ENCODE assay signal across 10 cellular contexts in the genomic region with DNA sequence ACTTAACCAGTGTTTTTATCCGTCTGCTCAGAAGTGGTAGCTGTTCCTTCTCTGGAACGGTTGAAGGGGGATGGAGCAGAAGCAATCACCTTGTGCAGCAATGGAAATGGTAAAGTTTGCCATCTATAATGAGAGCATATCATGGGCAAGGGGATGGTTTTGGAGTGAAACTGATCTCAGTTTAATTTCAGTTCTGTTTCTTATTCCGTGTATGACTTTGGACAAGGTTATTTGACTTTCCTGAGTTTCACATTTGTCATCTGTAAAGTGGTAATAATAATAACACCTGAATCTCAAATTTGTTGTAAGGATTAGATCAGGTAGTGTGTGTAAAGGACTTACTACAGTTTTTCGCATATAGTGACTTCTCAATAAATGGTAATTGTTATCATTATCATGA.
DNase-seq lines count a peak whose midpoint lies in the region; ATAC-seq and TF ChIP-seq lines count a peak whose summit lies in the region.
"Had no signal": no experiment of that assay in that cellular context is flagged by ENCODE, and none has a peak within 500 bp of the region (broad histone marks: within the 10 kb centered on the region; RNA-seq: fewer than 3 reads in every experiment).

No MANE protein-coding gene starts in this region.

- H3K4me3 ChIP-seq in esophagus squamous epithelium = no peak overlapping the region
- H3K4me3 ChIP-seq: transverse colon had no signal

- no peak for DNase-seq in esophagus squamous epithelium (lab: John Stamatoyannopoulos, UW)
- no peak for DNase-seq in NCI-H1930 (lab: John Stamatoyannopoulos, UW)
- DNase-seq in NCI-H1105 (lab: John Stamatoyannopoulos, UW) = no peak
- DNase-seq: mammary epithelial cell, transverse colon had no signal

- no peak for TF ChIP-seq CTCF in esophagus squamous epithelium (IDR thresholded peaks at IDR 0.05)

- no peaks in the 10 kb centered on the region for H3K36me3 ChIP-seq in esophagus squamous epithelium
- H3K36me3 ChIP-seq: transverse colon had no signal

- H3K4me1 ChIP-seq in esophagus squamous epithelium = peaks cover 9 to 43% (median 9%) of the 10 kb centered on the region in 3 donors

- TF ChIP-seq POLR2A in esophagus squamous epithelium (IDR thresholded peaks at IDR 0.05) = no peak

- 84 to 90% methylated on average over 4 of the region's 4 CpGs for whole genome bisulfite sequencing in esophagus squamous epithelium, 2 donors

- no peaks in the 10 kb centered on the region for H3K9me3 ChIP-seq in esophagus squamous epithelium
- H3K9me3 ChIP-seq: transverse colon had no signal

- no peak overlapping the region for H3K27ac ChIP-seq in esophagus squamous epithelium
- H3K27ac ChIP-seq: transverse colon had no signal

- ATAC-seq in GM18502 (IDR thresholded peaks at IDR 0.05; ENCODE audit: poor library complexity, unreplicated experiment) (peak; percentile 89), GM19452 (IDR thresholded peaks at IDR 0.05; ENCODE audit: unreplicated experiment) (peak; percentile 85), HG02763 (IDR thresholded peaks at IDR 0.05; ENCODE audit: unreplicated experiment) (peak; percentile 82), HG03439 (IDR thresholded peaks at IDR 0.05; ENCODE audit: unreplicated experiment) (peak; percentile 81), HG02970 (IDR thresholded peaks at IDR 0.05; ENCODE audit: low FRiP score, unreplicated experiment) (no peak)

- intact Hi-C loops in esophagus squamous epithelium (cut with DNase I) = no loop called here

- H3K27me3 ChIP-seq in esophagus squamous epithelium = no peaks in the 10 kb centered on the region
- H3K27me3 ChIP-seq: transverse colon had no signal
